9 cellular contexts compared by ENCODE assay signal in genomic region chr6:32941412-32941784, GRCh38. TPM values are rescaled to one million over a fixed set of nuclear protein-coding genes. Genes with fewer than 3 reads are reported as not detected.
DNase-seq lines count a peak whose midpoint lies in the region; ATAC-seq and TF ChIP-seq lines count a peak whose summit lies in the region.
"Had no signal": no experiment of that assay in that cellular context is flagged by ENCODE, and none has a peak within 500 bp of the region (broad histone marks: within the 10 kb centered on the region; RNA-seq: fewer than 3 reads in every experiment).

No MANE protein-coding gene starts in this region.

- H2AFZ ChIP-seq in PC-9 = no peak overlapping the region

- peaks cover 7% of the 10 kb centered on the region for H3K36me3 Mint-ChIP-seq in IgD-negative memory B cell

- peak; percentile 48 for ATAC-seq in GM21381 (IDR thresholded peaks at IDR 0.05; ENCODE audit: unreplicated experiment)

- DNase-seq in activated T-helper 1 cell treated with Interleukin-2 at 50 U/mL for 16 hours (ENCODE audit: low read depth) (peak; percentile 20), mesenteric fat pad (ENCODE audit: low spot score) (no peak), Ammon's horn (ENCODE audit: low spot score) (no peak), PC-9 (no peak)

- H3K27me3 ChIP-seq in DOHH2 (ENCODE audit: control insufficient read depth, low read length) = no peaks in the 10 kb centered on the region
- H3K27me3 ChIP-seq in muscle layer of duodenum (ENCODE audit: low read depth, low read length) = no peaks in the 10 kb centered on the region
- H3K27me3 ChIP-seq in PC-9 (ENCODE audit: insufficient read depth, low read depth) = peaks cover 41% of the 10 kb centered on the region

- H3K27ac ChIP-seq in DOHH2 (ENCODE audit: low read depth, low read length) (peak overlapping the region; percentile 100), muscle layer of duodenum (ENCODE audit: low read length) (peak overlapping the region; percentile 90), PC-9 (no peak overlapping the region)
- H3K27ac ChIP-seq: HL-60 had no signal

- H3K4me3 ChIP-seq in DOHH2 (ENCODE audit: low read length) = peak overlapping the region; percentile 90
- peak overlapping the region; percentile 59 to 73 for H3K4me3 ChIP-seq in muscle layer of duodenum (ENCODE audit: low read depth in 1 of 2, low read length in 2 of 2)
- H3K4me3 ChIP-seq in PC-9 = no peak overlapping the region

- H3K4me1 ChIP-seq in DOHH2 (ENCODE audit: control insufficient read depth, low read length) (peaks cover 87% of the 10 kb centered on the region), muscle layer of duodenum (ENCODE audit: control insufficient read depth in 1 of 2, insufficient read depth in 2 of 2, low read length in 2 of 2) (peaks cover 8% of the 10 kb centered on the region in 2 donors), PC-9 (replicated peaks; ENCODE audit: insufficient read depth) (no peaks in the 10 kb centered on the region)

- TF ChIP-seq CTCF in DOHH2 (IDR thresholded peaks at IDR 0.05; ENCODE audit: low read depth, low read length, poor library complexity, severe bottlenecking) = peak; percentile 23
- TF ChIP-seq CTCF in PC-9 (conservative IDR thresholded peaks at IDR 0.05) = no peak

- peaks cover 4% of the 10 kb centered on the region; the same call in 1 of the 2 replicates for H3K9me3 ChIP-seq in DOHH2 (ENCODE audit: control insufficient read depth, insufficient read depth, low read length)
- no peaks in the 10 kb centered on the region for H3K9me3 ChIP-seq in muscle layer of duodenum (ENCODE audit: control insufficient read depth in 1 of 2, low read length in 2 of 2)
- H3K9me3 ChIP-seq in PC-9 (ENCODE audit: insufficient read depth, low read depth) = no peaks in the 10 kb centered on the region

- no peaks in the 10 kb centered on the region for H3K27me3 Mint-ChIP-seq in IgD-negative memory B cell

- intact Hi-C loops in PC-9 (cut with micrococcal nuclease; ENCODE audit: unreplicated experiment) = no loop called here

- POLR2A ChIA-PET in PC-9 (lab: Charles Lee; ENCODE audit: unreplicated experiment) = interaction anchor here (0.6 kb wide), 1 partner anchor 1225 kb away, joined by 3 read pairs; no protein-coding TSS in a partner anchor

- peaks cover 48 to 66% (median 49%) of the 10 kb centered on the region in 3 donors for H3K4me1 Mint-ChIP-seq in IgD-negative memory B cell

- H3K9me2 ChIP-seq in DOHH2 (replicated peaks; ENCODE audit: control insufficient read depth, low read length) (no peaks in the 10 kb centered on the region), PC-9 (ENCODE audit: insufficient read depth) (no peaks in the 10 kb centered on the region)

- CTCF ChIA-PET in PC-9 (lab: Charles Lee) = interaction anchor here (0.6 to 1.2 kb wide), 2 partner anchors 43 to 57 kb away, joined by 5 to 9 read pairs; no protein-coding TSS in a partner anchor

- peak overlapping the region; percentile 94 to 99 (median 98) for H3K4me3 Mint-ChIP-seq in IgD-negative memory B cell

- H3K9me3 Mint-ChIP-seq in IgD-negative memory B cell = no peaks in the 10 kb centered on the region

- H3K4me2 ChIP-seq in DOHH2 (ENCODE audit: low read length) = peak overlapping the region; percentile 90
- H3K4me2 ChIP-seq in PC-9 = no peak overlapping the region

- H3K79me2 ChIP-seq in DOHH2 (ENCODE audit: control insufficient read depth, low read length) (peaks cover 53% of the 10 kb centered on the region), PC-9 (ENCODE audit: low read depth) (no peaks in the 10 kb centered on the region)

- H3F3A ChIP-seq in DOHH2 (ENCODE audit: control insufficient read depth, insufficient read depth) (peaks cover 49% of the 10 kb centered on the region), PC-9 (ENCODE audit: insufficient read depth, low read depth) (no peaks in the 10 kb centered on the region)

- H3K27ac Mint-ChIP-seq in IgD-negative memory B cell = peak overlapping the region; percentile 97 to 100 (median 99)

- H4K20me1 ChIP-seq in DOHH2 (ENCODE audit: control insufficient read depth, insufficient read depth, low read depth, low read length) = no peaks in the 10 kb centered on the region
- H4K20me1 ChIP-seq in PC-9 (ENCODE audit: insufficient read depth) = no peaks in the 10 kb centered on the region

- BruUV-seq in PC-9 (replicated peaks; lab: Mats Ljungman, UMichigan) = no TSS peak

- H3K36me3 ChIP-seq in DOHH2 (ENCODE audit: control insufficient read depth, low read length) (peaks cover 55% of the 10 kb centered on the region), muscle layer of duodenum (ENCODE audit: control insufficient read depth in 1 of 2, insufficient read depth in 2 of 2, low read length in 2 of 2) (peaks cover 0 to 4% of the 10 kb centered on the region in 2 donors), PC-9 (ENCODE audit: low read depth) (no peaks in the 10 kb centered on the region)

RNA-seq across cellular contexts. Expression of gene HLA-DMB, which starts 0.6 kb away (rescaled TPM):
- 771 TPM for polyA plus RNA-seq in IgD-negative memory B cell
- 12.3 TPM for total RNA-seq in mesenteric fat pad
- total RNA-seq in PC-9 (2021) = 0.73 and 1.1 TPM in 2 replicates

RNA-seq across cellular contexts. Expression of gene HLA-DMA, which starts 11.5 kb away (rescaled TPM):
- 946 TPM for polyA plus RNA-seq in IgD-negative memory B cell
- total RNA-seq in mesenteric fat pad (42.9 TPM), PC-9 (2021) (18.3 and 22.1 TPM in 2 replicates)

RNA-seq across cellular contexts. Expression of gene BRD2, which starts 27.0 kb away (rescaled TPM):
- 110 TPM for polyA plus RNA-seq in IgD-negative memory B cell
- total RNA-seq in mesenteric fat pad = 132 TPM
- 130 and 157 TPM in 2 replicates for total RNA-seq in PC-9 (2021)
